Comparison of ENCODE assay signal across 1 cellular context in the genomic region with DNA sequence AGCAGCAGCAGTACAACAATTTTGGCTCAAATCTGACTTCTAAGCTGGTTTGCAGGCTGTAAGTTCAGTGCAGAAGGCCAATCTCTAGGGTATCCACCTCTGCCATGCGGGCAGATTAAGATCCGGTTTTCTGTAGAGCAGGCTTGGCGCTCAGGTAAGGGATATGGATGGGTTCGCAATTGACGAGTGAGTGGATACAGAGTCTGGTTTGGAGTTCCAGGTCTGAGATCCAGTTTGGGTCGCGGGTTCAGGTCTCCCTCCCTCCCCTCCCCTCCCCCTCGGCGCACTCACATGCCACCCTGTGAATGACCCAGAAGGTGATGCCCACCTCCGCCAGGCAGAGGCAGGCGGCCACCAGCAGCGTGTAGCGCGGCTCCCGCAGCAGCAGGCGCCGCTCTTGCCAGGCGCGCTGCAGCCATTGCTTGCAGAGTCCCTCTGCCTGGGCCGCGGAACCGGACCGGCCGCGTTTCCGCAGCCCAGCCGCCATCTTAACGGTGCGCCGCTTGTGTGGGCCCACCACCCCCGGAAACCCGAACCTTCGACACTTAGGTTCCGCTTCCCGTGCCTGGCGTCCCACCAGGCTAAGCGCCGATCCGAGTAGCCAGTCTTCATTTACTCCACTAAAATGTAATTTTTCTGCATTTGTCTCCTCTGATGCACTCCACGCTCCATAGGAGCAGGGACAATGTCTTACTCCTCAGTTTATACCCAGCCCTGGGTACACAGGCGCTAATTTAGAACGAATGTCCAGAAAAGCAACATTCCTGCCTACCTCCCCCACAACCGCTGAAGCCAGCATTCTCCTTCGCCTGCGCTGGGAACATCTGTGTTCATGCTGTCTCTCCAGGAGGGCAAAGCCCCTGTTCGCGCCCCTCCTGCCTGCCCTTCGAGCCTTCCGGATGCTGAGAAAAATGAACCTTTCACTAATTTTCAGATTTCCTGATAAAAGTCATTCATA.
A peak's percentile ranks its signal among the peaks of the same experiment; 100 is the strongest.
TF ChIP-seq lines count a peak whose summit lies in the region.

A gene (minus strand): TSS at position 509 of the 958 bp plus-strand sequence. CDS start 22 bp downstream, at position 487.

TF ChIP-seq in HepG2, 621 proteins besides CTCF, POLR2A, EP300 and RAD21 (continued from another document and continues in another):
- TF ChIP-seq, protein P1, sequence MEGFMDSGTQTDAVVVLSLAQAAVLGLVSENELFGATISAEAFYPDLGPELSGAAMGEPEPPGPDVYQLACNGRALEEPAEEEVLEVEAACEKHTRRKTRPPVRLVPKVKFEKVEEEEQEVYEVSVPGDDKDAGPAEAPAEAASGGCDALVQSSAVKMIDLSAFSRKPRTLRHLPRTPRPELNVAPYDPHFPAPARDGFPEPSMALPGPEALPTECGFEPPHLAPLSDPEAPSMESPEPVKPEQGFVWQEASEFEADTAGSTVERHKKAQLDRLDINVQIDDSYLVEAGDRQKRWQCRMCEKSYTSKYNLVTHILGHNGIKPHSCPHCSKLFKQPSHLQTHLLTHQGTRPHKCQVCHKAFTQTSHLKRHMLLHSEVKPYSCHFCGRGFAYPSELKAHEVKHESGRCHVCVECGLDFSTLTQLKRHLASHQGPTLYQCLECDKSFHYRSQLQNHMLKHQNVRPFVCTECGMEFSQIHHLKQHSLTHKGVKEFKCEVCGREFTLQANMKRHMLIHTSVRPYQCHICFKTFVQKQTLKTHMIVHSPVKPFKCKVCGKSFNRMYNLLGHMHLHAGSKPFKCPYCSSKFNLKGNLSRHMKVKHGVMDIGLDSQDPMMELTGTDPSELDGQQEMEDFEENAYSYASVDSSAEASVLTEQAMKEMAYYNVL (CRISPR knock-in tag; IDR thresholded peaks at IDR 0.05; ENCODE audit: borderline replicate concordance): no peak; the same call in 1 of the 2 replicates
- peak; percentile 91 for TF ChIP-seq ZSCAN21 (CRISPR knock-in tag; IDR thresholded peaks at IDR 0.05; ENCODE audit: borderline replicate concordance)
- TF ChIP-seq ZNF850 (CRISPR knock-in tag; conservative IDR thresholded peaks at IDR 0.05): no peak
- peak; percentile 96 for TF ChIP-seq EED (CRISPR knock-in tag; IDR thresholded peaks at IDR 0.05)
- no peak; the same call in 1 of the 2 replicates for TF ChIP-seq ZNF724P (CRISPR knock-in tag; IDR thresholded peaks at IDR 0.05; ENCODE audit: borderline replicate concordance)
- no peak for TF ChIP-seq JARID2 (CRISPR knock-in tag; IDR thresholded peaks at IDR 0.05; ENCODE audit: insufficient replicate concordance)
- no peak for TF ChIP-seq KDM6A (CRISPR knock-in tag; IDR thresholded peaks at IDR 0.05; ENCODE audit: low read depth)
- peak; percentile 32; the same call in 1 of the 2 replicates for TF ChIP-seq GFI1 (CRISPR knock-in tag; IDR thresholded peaks at IDR 0.05; ENCODE audit: borderline replicate concordance)
- no peak for TF ChIP-seq KLF15 (CRISPR knock-in tag; IDR thresholded peaks at IDR 0.05; ENCODE audit: borderline replicate concordance)
- peak; percentile 48 for TF ChIP-seq HDAC2 (CRISPR knock-in tag; IDR thresholded peaks at IDR 0.05)
- TF ChIP-seq ZSCAN30 (CRISPR knock-in tag; IDR thresholded peaks at IDR 0.05): 0 out of 2 replicates have a peak, but pooled peaks have one; percentile 36
- TF ChIP-seq, protein P2, sequence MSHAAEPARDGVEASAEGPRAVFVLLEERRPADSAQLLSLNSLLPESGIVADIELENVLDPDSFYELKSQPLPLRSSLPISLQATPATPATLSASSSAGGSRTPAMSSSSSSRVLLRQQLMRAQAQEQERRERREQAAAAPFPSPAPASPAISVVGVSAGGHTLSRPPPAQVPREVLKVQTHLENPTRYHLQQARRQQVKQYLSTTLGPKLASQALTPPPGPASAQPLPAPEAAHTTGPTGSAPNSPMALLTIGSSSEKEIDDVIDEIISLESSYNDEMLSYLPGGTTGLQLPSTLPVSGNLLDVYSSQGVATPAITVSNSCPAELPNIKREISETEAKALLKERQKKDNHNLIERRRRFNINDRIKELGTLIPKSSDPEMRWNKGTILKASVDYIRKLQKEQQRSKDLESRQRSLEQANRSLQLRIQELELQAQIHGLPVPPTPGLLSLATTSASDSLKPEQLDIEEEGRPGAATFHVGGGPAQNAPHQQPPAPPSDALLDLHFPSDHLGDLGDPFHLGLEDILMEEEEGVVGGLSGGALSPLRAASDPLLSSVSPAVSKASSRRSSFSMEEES (CRISPR knock-in tag; IDR thresholded peaks at IDR 0.05): peak; percentile 58; the same call in 1 of the 2 replicates
- TF ChIP-seq, protein P3, sequence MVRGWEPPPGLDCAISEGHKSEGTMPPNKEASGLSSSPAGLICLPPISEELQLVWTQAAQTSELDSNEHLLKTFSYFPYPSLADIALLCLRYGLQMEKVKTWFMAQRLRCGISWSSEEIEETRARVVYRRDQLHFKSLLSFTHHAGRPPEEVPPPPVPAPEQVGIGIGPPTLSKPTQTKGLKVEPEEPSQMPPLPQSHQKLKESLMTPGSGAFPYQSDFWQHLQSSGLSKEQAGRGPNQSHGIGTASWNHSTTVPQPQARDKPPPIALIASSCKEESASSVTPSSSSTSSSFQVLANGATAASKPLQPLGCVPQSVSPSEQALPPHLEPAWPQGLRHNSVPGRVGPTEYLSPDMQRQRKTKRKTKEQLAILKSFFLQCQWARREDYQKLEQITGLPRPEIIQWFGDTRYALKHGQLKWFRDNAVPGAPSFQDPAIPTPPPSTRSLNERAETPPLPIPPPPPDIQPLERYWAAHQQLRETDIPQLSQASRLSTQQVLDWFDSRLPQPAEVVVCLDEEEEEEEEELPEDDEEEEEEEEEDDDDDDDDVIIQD (CRISPR knock-in tag; IDR thresholded peaks at IDR 0.05; ENCODE audit: low read depth): 0 out of 2 replicates have a peak, but pooled peaks have one; percentile 29
- TF ChIP-seq ADNP (CRISPR knock-in tag; IDR thresholded peaks at IDR 0.05): no peak
- peak; percentile 26 for TF ChIP-seq TEAD3 (CRISPR knock-in tag; optimal IDR thresholded peaks at IDR 0.05; ENCODE audit: borderline replicate concordance)
- no peak for TF ChIP-seq ZNF124 (CRISPR knock-in tag; IDR thresholded peaks at IDR 0.05)
- peak; percentile 59; the same call in 1 of the 2 replicates for TF ChIP-seq FOXO1 (CRISPR knock-in tag; IDR thresholded peaks at IDR 0.05)
- TF ChIP-seq, protein P4, sequence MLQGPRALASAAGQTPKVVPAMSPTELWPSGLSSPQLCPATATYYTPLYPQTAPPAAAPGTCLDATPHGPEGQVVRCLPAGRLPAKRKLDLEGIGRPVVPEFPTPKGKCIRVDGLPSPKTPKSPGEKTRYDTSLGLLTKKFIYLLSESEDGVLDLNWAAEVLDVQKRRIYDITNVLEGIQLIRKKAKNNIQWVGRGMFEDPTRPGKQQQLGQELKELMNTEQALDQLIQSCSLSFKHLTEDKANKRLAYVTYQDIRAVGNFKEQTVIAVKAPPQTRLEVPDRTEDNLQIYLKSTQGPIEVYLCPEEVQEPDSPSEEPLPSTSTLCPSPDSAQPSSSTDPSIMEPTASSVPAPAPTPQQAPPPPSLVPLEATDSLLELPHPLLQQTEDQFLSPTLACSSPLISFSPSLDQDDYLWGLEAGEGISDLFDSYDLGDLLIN (CRISPR knock-in tag; IDR thresholded peaks at IDR 0.05; ENCODE audit: borderline replicate concordance): peak; percentile 82; the same call in 1 of the 2 replicates
- no peak for TF ChIP-seq AGO1 (IDR thresholded peaks at IDR 0.05; ENCODE audit: low read depth, low read length, poor library complexity, severe bottlenecking)
- TF ChIP-seq ZNF776 (CRISPR knock-in tag; IDR thresholded peaks at IDR 0.05): peak; percentile 80; the same call in 1 of the 2 replicates
- TF ChIP-seq FOSL2 (CRISPR knock-in tag; IDR thresholded peaks at IDR 0.05): peak; percentile 56
- peak; percentile 81; the same call in 1 of the 2 replicates for TF ChIP-seq SNAI1 (CRISPR knock-in tag; IDR thresholded peaks at IDR 0.05; ENCODE audit: borderline replicate concordance)
- no peak for TF ChIP-seq ZNF20 (CRISPR knock-in tag; IDR thresholded peaks at IDR 0.05)
- TF ChIP-seq ZNF496 (CRISPR knock-in tag; IDR thresholded peaks at IDR 0.05; ENCODE audit: insufficient replicate concordance): no peak
- TF ChIP-seq, protein P5, sequence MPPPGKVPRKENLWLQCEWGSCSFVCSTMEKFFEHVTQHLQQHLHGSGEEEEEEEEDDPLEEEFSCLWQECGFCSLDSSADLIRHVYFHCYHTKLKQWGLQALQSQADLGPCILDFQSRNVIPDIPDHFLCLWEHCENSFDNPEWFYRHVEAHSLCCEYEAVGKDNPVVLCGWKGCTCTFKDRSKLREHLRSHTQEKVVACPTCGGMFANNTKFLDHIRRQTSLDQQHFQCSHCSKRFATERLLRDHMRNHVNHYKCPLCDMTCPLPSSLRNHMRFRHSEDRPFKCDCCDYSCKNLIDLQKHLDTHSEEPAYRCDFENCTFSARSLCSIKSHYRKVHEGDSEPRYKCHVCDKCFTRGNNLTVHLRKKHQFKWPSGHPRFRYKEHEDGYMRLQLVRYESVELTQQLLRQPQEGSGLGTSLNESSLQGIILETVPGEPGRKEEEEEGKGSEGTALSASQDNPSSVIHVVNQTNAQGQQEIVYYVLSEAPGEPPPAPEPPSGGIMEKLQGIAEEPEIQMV (CRISPR knock-in tag; IDR thresholded peaks at IDR 0.05; ENCODE audit: low read depth): 0 out of 2 replicates have a peak, but pooled peaks have one; percentile 38
- peak; percentile 32; the same call in 1 of the 2 replicates for TF ChIP-seq FOXA3 (CRISPR knock-in tag; IDR thresholded peaks at IDR 0.05)
- peak; percentile 54; the same call in 1 of the 2 replicates for TF ChIP-seq PAX8 (CRISPR knock-in tag; IDR thresholded peaks at IDR 0.05; ENCODE audit: borderline replicate concordance)
- TF ChIP-seq, protein P6, sequence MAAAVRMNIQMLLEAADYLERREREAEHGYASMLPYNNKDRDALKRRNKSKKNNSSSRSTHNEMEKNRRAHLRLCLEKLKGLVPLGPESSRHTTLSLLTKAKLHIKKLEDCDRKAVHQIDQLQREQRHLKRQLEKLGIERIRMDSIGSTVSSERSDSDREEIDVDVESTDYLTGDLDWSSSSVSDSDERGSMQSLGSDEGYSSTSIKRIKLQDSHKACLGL (CRISPR knock-in tag; IDR thresholded peaks at IDR 0.05): peak; percentile 89
- TF ChIP-seq, protein P7, sequence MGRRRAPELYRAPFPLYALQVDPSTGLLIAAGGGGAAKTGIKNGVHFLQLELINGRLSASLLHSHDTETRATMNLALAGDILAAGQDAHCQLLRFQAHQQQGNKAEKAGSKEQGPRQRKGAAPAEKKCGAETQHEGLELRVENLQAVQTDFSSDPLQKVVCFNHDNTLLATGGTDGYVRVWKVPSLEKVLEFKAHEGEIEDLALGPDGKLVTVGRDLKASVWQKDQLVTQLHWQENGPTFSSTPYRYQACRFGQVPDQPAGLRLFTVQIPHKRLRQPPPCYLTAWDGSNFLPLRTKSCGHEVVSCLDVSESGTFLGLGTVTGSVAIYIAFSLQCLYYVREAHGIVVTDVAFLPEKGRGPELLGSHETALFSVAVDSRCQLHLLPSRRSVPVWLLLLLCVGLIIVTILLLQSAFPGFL (CRISPR knock-in tag; IDR thresholded peaks at IDR 0.05): no peak
- TF ChIP-seq ZFP41 (CRISPR knock-in tag; IDR thresholded peaks at IDR 0.05; ENCODE audit: borderline replicate concordance): no peak
- no peak for TF ChIP-seq MAFK (conservative IDR thresholded peaks at IDR 0.05 in 1 of 2, IDR thresholded peaks at IDR 0.05 in 1 of 2; ENCODE audit: low read length in 2 of 2)
- TF ChIP-seq, protein P8, sequence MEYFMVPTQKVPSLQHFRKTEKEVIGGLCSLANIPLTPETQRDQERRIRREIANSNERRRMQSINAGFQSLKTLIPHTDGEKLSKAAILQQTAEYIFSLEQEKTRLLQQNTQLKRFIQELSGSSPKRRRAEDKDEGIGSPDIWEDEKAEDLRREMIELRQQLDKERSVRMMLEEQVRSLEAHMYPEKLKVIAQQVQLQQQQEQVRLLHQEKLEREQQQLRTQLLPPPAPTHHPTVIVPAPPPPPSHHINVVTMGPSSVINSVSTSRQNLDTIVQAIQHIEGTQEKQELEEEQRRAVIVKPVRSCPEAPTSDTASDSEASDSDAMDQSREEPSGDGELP (IDR thresholded peaks at IDR 0.05; ENCODE audit: borderline replicate concordance, low read depth): peak; percentile 11; the same call in 1 of the 2 replicates
- TF ChIP-seq ELF3 (CRISPR knock-in tag; IDR thresholded peaks at IDR 0.05): peak; percentile 74; the same call in 1 of the 2 replicates
- no peak for TF ChIP-seq SMARCE1 (IDR thresholded peaks at IDR 0.05; ENCODE audit: borderline replicate concordance)
- TF ChIP-seq, protein P9, sequence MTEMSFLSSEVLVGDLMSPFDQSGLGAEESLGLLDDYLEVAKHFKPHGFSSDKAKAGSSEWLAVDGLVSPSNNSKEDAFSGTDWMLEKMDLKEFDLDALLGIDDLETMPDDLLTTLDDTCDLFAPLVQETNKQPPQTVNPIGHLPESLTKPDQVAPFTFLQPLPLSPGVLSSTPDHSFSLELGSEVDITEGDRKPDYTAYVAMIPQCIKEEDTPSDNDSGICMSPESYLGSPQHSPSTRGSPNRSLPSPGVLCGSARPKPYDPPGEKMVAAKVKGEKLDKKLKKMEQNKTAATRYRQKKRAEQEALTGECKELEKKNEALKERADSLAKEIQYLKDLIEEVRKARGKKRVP (CRISPR knock-in tag; IDR thresholded peaks at IDR 0.05): peak in 1 of 2 experiments; percentile 20; a peak in 1 of 4 replicates
- TF ChIP-seq ESRRA (CRISPR knock-in tag; IDR thresholded peaks at IDR 0.05; ENCODE audit: low read depth): peak; percentile 33; the same call in 1 of the 2 replicates
- TF ChIP-seq, protein P10, sequence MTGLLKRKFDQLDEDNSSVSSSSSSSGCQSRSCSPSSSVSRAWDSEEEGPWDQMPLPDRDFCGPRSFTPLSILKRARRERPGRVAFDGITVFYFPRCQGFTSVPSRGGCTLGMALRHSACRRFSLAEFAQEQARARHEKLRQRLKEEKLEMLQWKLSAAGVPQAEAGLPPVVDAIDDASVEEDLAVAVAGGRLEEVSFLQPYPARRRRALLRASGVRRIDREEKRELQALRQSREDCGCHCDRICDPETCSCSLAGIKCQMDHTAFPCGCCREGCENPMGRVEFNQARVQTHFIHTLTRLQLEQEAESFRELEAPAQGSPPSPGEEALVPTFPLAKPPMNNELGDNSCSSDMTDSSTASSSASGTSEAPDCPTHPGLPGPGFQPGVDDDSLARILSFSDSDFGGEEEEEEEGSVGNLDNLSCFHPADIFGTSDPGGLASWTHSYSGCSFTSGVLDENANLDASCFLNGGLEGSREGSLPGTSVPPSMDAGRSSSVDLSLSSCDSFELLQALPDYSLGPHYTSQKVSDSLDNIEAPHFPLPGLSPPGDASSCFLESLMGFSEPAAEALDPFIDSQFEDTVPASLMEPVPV (CRISPR knock-in tag; IDR thresholded peaks at IDR 0.05): peak; percentile 86; the same call in 1 of the 2 replicates
